In the genomic region with DNA sequence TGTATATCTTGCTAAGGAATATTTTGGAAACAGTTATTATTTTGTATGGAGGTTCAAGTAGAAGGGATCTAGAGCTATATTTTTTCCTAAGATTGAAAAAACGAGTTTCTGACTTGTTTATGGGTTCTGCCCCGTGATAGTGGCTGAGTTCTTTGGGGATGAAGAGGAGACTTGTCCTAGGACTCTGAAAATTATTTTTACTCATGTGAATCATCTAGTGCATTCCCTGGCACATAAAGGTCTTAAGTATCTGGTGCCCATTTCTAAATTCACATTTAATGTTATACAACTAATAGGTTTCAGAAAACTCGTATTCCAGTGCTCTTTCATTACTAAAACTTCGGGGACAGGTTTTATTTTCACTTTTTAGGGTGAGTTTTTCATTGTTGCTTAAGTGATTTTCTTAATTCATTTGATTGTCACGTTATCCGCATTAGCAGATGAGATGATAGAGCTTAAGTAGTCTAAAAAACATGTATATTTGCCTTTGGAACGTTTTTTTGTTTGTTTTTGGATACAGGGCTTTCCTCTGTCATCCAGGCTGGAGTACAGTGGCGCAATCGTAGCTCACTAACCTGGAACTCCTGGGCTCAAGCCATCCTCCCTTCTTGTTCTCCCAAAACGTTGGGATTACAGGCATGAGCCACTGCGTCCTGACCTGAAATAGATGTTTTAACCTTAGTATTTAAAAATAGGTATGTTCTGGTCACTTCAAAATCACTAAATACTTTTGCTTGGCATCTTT, we compare ENCODE assay signal across 8 cellular contexts. TPM values are rescaled to one million over a fixed set of nuclear protein-coding genes. Genes with fewer than 3 reads are reported as not detected.
A peak's percentile ranks its signal among the peaks of the same experiment; 100 is the strongest.
DNase-seq lines count a peak whose midpoint lies in the region; ATAC-seq, FAIRE-seq and TF ChIP-seq lines count a peak whose summit lies in the region.

No MANE protein-coding gene starts in this region.

- BruUV-seq in HepG2 (replicated peaks; lab: Mats Ljungman, UMichigan): no TSS peak

- 47 to 54% (median 51%) methylated on average over 11 of the region's 11 CpGs for WGBS in heart left ventricle, 4 donors
- 8% methylated on average over 11 of the region's 11 CpGs for WGBS in HepG2 (ENCODE audit: low lambda C conversion rate)
- WGBS in urinary bladder: 48% methylated on average over 11 of the region's 11 CpGs

- ATAC-seq in heart left ventricle (no peak), Right ventricle myocardium inferior (no peak), HepG2 (no peak)

- TF ChIP-seq RAD21 in HepG2 (CRISPR knock-in tag; IDR thresholded peaks at IDR 0.05): no peak

- H3K4me3 ChIP-seq in heart left ventricle (peak overlapping the region in 9 of 12 donors; percentile 76 to 95 (median 92)), ascending aorta (peak overlapping the region; percentile 80 to 86), HepG2 (replicated peaks in 1 of 3; ENCODE audit: insufficient read depth in 1 of 3, low read depth in 2 of 3, low read length in 3 of 3) (peak overlapping the region; percentile 97 to 100 (median 98); a peak in 5 of 6 replicates), urinary bladder (ENCODE audit: low read depth, low read length) (no peak overlapping the region)

- H4K20me1 ChIP-seq in HepG2 (ENCODE audit: insufficient read depth, low read length): peaks cover 17% of the 10 kb centered on the region

- H3K4me2 ChIP-seq in HepG2 (ENCODE audit: low read depth, low read length): peak overlapping the region; percentile 93

- TF ChIP-seq EP300 in HepG2 (IDR thresholded peaks at IDR 0.05; ENCODE audit: low read depth in 2 of 2, low read length in 2 of 2) (0 out of 4 replicates have a peak, but pooled peaks of 1 of the 2 experiments have one; percentile 23), HepG2 (CRISPR knock-in tag; IDR thresholded peaks at IDR 0.05; ENCODE audit: borderline replicate concordance) (no peak)

- H3K79me2 ChIP-seq in HepG2 (ENCODE audit: insufficient read depth, low read length): peaks cover 69% of the 10 kb centered on the region

- H3K4me1 ChIP-seq in heart left ventricle (peaks cover 0 to 48% (median 39%) of the 10 kb centered on the region in 12 donors), ascending aorta (peaks cover 10 to 27% of the 10 kb centered on the region in 2 donors), HepG2 (ENCODE audit: insufficient read depth, low read length) (peaks cover 43% of the 10 kb centered on the region), urinary bladder (ENCODE audit: insufficient read depth) (no peaks in the 10 kb centered on the region)

- H3K36me3 ChIP-seq in heart left ventricle: peaks cover 0 to 23% (median 15%) of the 10 kb centered on the region in 9 donors
- peaks cover 8 to 9% of the 10 kb centered on the region in 2 donors for H3K36me3 ChIP-seq in ascending aorta
- H3K36me3 ChIP-seq in HepG2 (replicated peaks in 1 of 2; ENCODE audit: control insufficient read depth in 1 of 2, insufficient read depth in 2 of 2, low read length in 2 of 2): peaks cover 6 to 12% of the 10 kb centered on the region in 2 experiments
- H3K36me3 ChIP-seq in urinary bladder (ENCODE audit: insufficient read depth): peaks cover under 1% of the 10 kb centered on the region

- no peaks in the 10 kb centered on the region for H3K9me3 ChIP-seq in heart left ventricle
- H3K9me3 ChIP-seq in ascending aorta: no peaks in the 10 kb centered on the region
- H3K9me3 ChIP-seq in HepG2 (ENCODE audit: low read length): no peaks in the 10 kb centered on the region

- intact Hi-C loops in heart left ventricle (cut with DNase I): loop anchor here in 1 of 10 donors (5.0 kb wide), 1 partner anchor 173 kb away; no protein-coding TSS in a partner anchor
- intact Hi-C loops in Right ventricle myocardium inferior (cut with DNase I): no loop called here
- intact Hi-C loops in ascending aorta (cut with DNase I): loop anchor here (5.0 to 10.0 kb wide), 7 partner anchors 178 to 1960 kb away; a partner anchor contains a TSS
- intact Hi-C loops in HepG2 (cut with micrococcal nuclease; ENCODE audit: unreplicated experiment): no loop called here

- CTCF ChIA-PET in HepG2 (lab: Yijun Ruan, JAX; ENCODE audit: low intra/inter-chr PET ratio, low total read pairs): no interaction called here

- in situ Hi-C loops in HepG2 (cut with HindIII; ENCODE audit: extremely low pct_ligation_motif_present, low pct_unique_long_range_greater_than_20kb): loop anchor here (5.0 kb wide), 1 partner anchor 78 kb away; no protein-coding TSS in a partner anchor

- H3K27ac ChIP-seq in heart left ventricle: peak overlapping the region; percentile 93 to 100 (median 99)
- peak overlapping the region; percentile 98 to 100 for H3K27ac ChIP-seq in ascending aorta
- peak overlapping the region; percentile 97 for H3K27ac ChIP-seq in HepG2 (ENCODE audit: extremely low read length, insufficient read depth, low read length)
- peak overlapping the region; percentile 5 for H3K27ac ChIP-seq in urinary bladder (ENCODE audit: low read depth)

- TF ChIP-seq CTCF in heart left ventricle (IDR thresholded peaks at IDR 0.05) (no peak), ascending aorta (IDR thresholded peaks at IDR 0.05) (no peak), HepG2 (CRISPR knock-in tag; IDR thresholded peaks at IDR 0.05) (no peak)

- H3K27me3 ChIP-seq in heart left ventricle (no peaks in the 10 kb centered on the region), ascending aorta (no peaks in the 10 kb centered on the region), HepG2 (ENCODE audit: control insufficient read depth in 1 of 2, insufficient read depth in 2 of 2, low read length in 2 of 2) (no peaks in the 10 kb centered on the region; a peak in 2 of 5 replicates)

- DNase-seq in heart left ventricle: no peak
- DNase-seq in Right ventricle myocardium inferior (ENCODE audit: missing footprints): no peak
- no peak for DNase-seq in ascending aorta (ENCODE audit: low spot score in 2 of 2)
- DNase-seq in HepG2 (ENCODE audit: low spot score): peak; percentile 60
- DNase-seq in NCI-H1436 (lab: John Stamatoyannopoulos, UW): no peak
- no peak for DNase-seq in mesenteric fat pad (ENCODE audit: low spot score)
- DNase-seq in NCI-H524 treated with DMSO at 0.1 percent for 48 hours (lab: John Stamatoyannopoulos, UW): no peak

- TF ChIP-seq POLR2A in heart left ventricle (IDR thresholded peaks at IDR 0.05) (no peak), HepG2 (IDR thresholded peaks at IDR 0.05; ENCODE audit: insufficient read depth in 1 of 2, low read depth in 2 of 2, low read length in 2 of 2) (no peak)

- no peak for FAIRE-seq in HepG2 (lab: Jason Lieb, UNC)

- POLR2A ChIA-PET in HepG2 (lab: Yijun Ruan, JAX): interaction anchor here (1.2 to 1.7 kb wide), 3 partner anchors 11 to 163 kb away, joined by 3 to 7 read pairs (median 7); no protein-coding TSS in a partner anchor

- peak overlapping the region; percentile 99 for H3K9ac ChIP-seq in HepG2 (ENCODE audit: insufficient read depth, low read depth, low read length)

- no peak overlapping the region for H2AFZ ChIP-seq in HepG2 (ENCODE audit: low read length)

RNA-seq across cellular contexts. Expression of a gene that starts 2.1 kb away (rescaled TPM):
- total RNA-seq in heart left ventricle: 10 to 100 TPM in 4 of 9 donors, 1 to 10 TPM in 5; 6.5 to 12.5 (median 9.7) TPM
- 1 to 10 TPM; 4.3 to 7.3 TPM for polyA plus RNA-seq in heart left ventricle
- total RNA-seq in Right ventricle myocardium inferior: 9.8 TPM
- total RNA-seq in ascending aorta: 10.4 TPM
- total RNA-seq in HepG2 (2016; rRNA removed; fragmentation: Illumina TruSeq; extraction: Trizol): 22.9 and 52.0 TPM in 2 replicates
- total RNA-seq in HepG2 (2016; cell fraction: cytosol; rRNA removed; fragmentation: Illumina TruSeq; extraction: Trizol; ENCODE audit: low read depth): 3.6 and 4.8 TPM in 2 replicates
- total RNA-seq in HepG2 (2016; cell fraction: insoluble cytoplasmic fraction; rRNA removed; fragmentation: Illumina TruSeq; extraction: Trizol): 22.0 and 49.9 TPM in 2 replicates
- 18.4 and 21.5 TPM in 2 replicates for total RNA-seq in HepG2 (2016; cell fraction: membrane; rRNA removed; fragmentation: Illumina TruSeq; extraction: Trizol)
- total RNA-seq in HepG2 (2016; cell fraction: nucleus; rRNA removed; fragmentation: Illumina TruSeq; extraction: Trizol): 33.7 and 34.3 TPM in 2 replicates
- polyA plus RNA-seq in HepG2 (2011; rRNA removed): 14.8 and 16.0 TPM in 2 replicates
- 9.2 and 9.9 TPM in 2 replicates for polyA plus RNA-seq in HepG2 (2011; cell fraction: cytosol; rRNA removed)
- 19.0 and 21.1 TPM in 2 replicates for polyA plus RNA-seq in HepG2 (2011; cell fraction: nucleus; rRNA removed)
- polyA plus RNA-seq in HepG2 (2012): 18.5 and 18.9 TPM in 2 replicates
- polyA plus RNA-seq in HepG2 (2016; cell fraction: cytosol; fragmentation: Illumina TruSeq; extraction: Trizol; ENCODE audit: low read depth): 2.2 and 3.1 TPM in 2 replicates
- polyA plus RNA-seq in HepG2 (2016; cell fraction: insoluble cytoplasmic fraction; fragmentation: Illumina TruSeq; extraction: Trizol; ENCODE audit: low read depth): 61.2 and 64.1 TPM in 2 replicates
- polyA plus RNA-seq in HepG2 (2016; cell fraction: membrane; fragmentation: Illumina TruSeq; extraction: Trizol; ENCODE audit: low read depth): 9.3 and 11.6 TPM in 2 replicates
- polyA plus RNA-seq in HepG2 (2016; cell fraction: nucleus; fragmentation: Illumina TruSeq; extraction: Trizol; ENCODE audit: insufficient read depth, low read depth): 65.3 and 68.8 TPM in 2 replicates
- polyA minus RNA-seq in HepG2 (2011; rRNA and poly(A)+ RNA removed; ENCODE audit: low replicate concordance): 53.8 and 56.2 TPM in 2 replicates
- 15.1 and 18.1 TPM in 2 replicates for polyA minus RNA-seq in HepG2 (2011; cell fraction: cytosol; rRNA and poly(A)+ RNA removed)
- polyA minus RNA-seq in HepG2 (2011; cell fraction: nucleus; rRNA and poly(A)+ RNA removed): 22.9 and 23.2 TPM in 2 replicates
- total RNA-seq in urinary bladder: 30.5 TPM
- 12.3 TPM for polyA plus RNA-seq in urinary bladder
- total RNA-seq in mesenteric fat pad: 17.5 TPM

RNA-seq across cellular contexts. Expression of a gene that starts 2.7 kb away (rescaled TPM):
- total RNA-seq in heart left ventricle (10 to 100 TPM; 12.8 to 21.8 (median 17.7) TPM), Right ventricle myocardium inferior (20.5 TPM), ascending aorta (not detected), HepG2 (2016; rRNA removed; fragmentation: Illumina TruSeq; extraction: Trizol) (49.0 and 60.4 TPM in 2 replicates), urinary bladder (16.9 TPM), mesenteric fat pad (12.2 TPM)
- polyA plus RNA-seq in heart left ventricle (10 to 100 TPM; 26.6 to 28.1 TPM), HepG2 (2011; rRNA removed) (14.0 and 18.4 TPM in 2 replicates), urinary bladder (26.3 TPM)
- total RNA-seq in HepG2 (2016; cell fraction: cytosol; rRNA removed; fragmentation: Illumina TruSeq; extraction: Trizol; ENCODE audit: low read depth): 27.4 and 28.2 TPM in 2 replicates
- total RNA-seq in HepG2 (2016; cell fraction: insoluble cytoplasmic fraction; rRNA removed; fragmentation: Illumina TruSeq; extraction: Trizol): 49.5 and 55.0 TPM in 2 replicates
- total RNA-seq in HepG2 (2016; cell fraction: membrane; rRNA removed; fragmentation: Illumina TruSeq; extraction: Trizol): 39.5 and 41.0 TPM in 2 replicates
- total RNA-seq in HepG2 (2016; cell fraction: nucleus; rRNA removed; fragmentation: Illumina TruSeq; extraction: Trizol): 50.8 and 56.3 TPM in 2 replicates
- polyA plus RNA-seq in HepG2 (2011; cell fraction: cytosol; rRNA removed): 8.9 and 11.4 TPM in 2 replicates
- 21.1 TPM in 2 replicates for polyA plus RNA-seq in HepG2 (2011; cell fraction: nucleus; rRNA removed)
- polyA plus RNA-seq in HepG2 (2012): 29.6 and 43.1 TPM in 2 replicates
- 32.3 and 41.1 TPM in 2 replicates for polyA plus RNA-seq in HepG2 (2016; cell fraction: cytosol; fragmentation: Illumina TruSeq; extraction: Trizol; ENCODE audit: low read depth)
- 75.4 and 76.2 TPM in 2 replicates for polyA plus RNA-seq in HepG2 (2016; cell fraction: insoluble cytoplasmic fraction; fragmentation: Illumina TruSeq; extraction: Trizol; ENCODE audit: low read depth)
- polyA plus RNA-seq in HepG2 (2016; cell fraction: membrane; fragmentation: Illumina TruSeq; extraction: Trizol; ENCODE audit: low read depth): 40.8 and 42.5 TPM in 2 replicates
- polyA plus RNA-seq in HepG2 (2016; cell fraction: nucleus; fragmentation: Illumina TruSeq; extraction: Trizol; ENCODE audit: insufficient read depth, low read depth): 45.0 and 50.9 TPM in 2 replicates
- polyA minus RNA-seq in HepG2 (2011; rRNA and poly(A)+ RNA removed; ENCODE audit: low replicate concordance): 5.5 and 10.5 TPM in 2 replicates
- 4.2 and 5.0 TPM in 2 replicates for polyA minus RNA-seq in HepG2 (2011; cell fraction: cytosol; rRNA and poly(A)+ RNA removed)
- 52.7 and 65.8 TPM in 2 replicates for polyA minus RNA-seq in HepG2 (2011; cell fraction: nucleus; rRNA and poly(A)+ RNA removed)

RNA-seq across cellular contexts. Expression of a gene that starts 21.9 kb away (rescaled TPM):
- 100 to 1,000 TPM; 139 to 524 (median 237) TPM for total RNA-seq in heart left ventricle
- polyA plus RNA-seq in heart left ventricle: 100 to 1,000 TPM in 1 of 2 donors, 10 to 100 TPM in 1; 72.3 to 237 TPM
- total RNA-seq in Right ventricle myocardium inferior: 246 TPM
- not detected for total RNA-seq in ascending aorta
- 0.09 and 0.35 TPM in 2 replicates for total RNA-seq in HepG2 (2016; rRNA removed; fragmentation: Illumina TruSeq; extraction: Trizol)
- total RNA-seq in HepG2 (2016; cell fraction: cytosol; rRNA removed; fragmentation: Illumina TruSeq; extraction: Trizol; ENCODE audit: low read depth): not detected in 2 replicates
- 0.09 and 0.33 TPM in 2 replicates for total RNA-seq in HepG2 (2016; cell fraction: insoluble cytoplasmic fraction; rRNA removed; fragmentation: Illumina TruSeq; extraction: Trizol)
- not detected in 2 replicates for total RNA-seq in HepG2 (2016; cell fraction: membrane; rRNA removed; fragmentation: Illumina TruSeq; extraction: Trizol)
- total RNA-seq in HepG2 (2016; cell fraction: nucleus; rRNA removed; fragmentation: Illumina TruSeq; extraction: Trizol): not detected in 2 replicates
- polyA plus RNA-seq in HepG2 (2011; rRNA removed): not detected in 2 replicates
- polyA plus RNA-seq in HepG2 (2011; cell fraction: cytosol; rRNA removed): 0.08 and 0.10 TPM in 2 replicates
- polyA plus RNA-seq in HepG2 (2011; cell fraction: nucleus; rRNA removed): not detected in 2 replicates
- 0.28 and 0.79 TPM in 2 replicates for polyA plus RNA-seq in HepG2 (2012)
- not detected in 2 replicates for polyA plus RNA-seq in HepG2 (2016; cell fraction: cytosol; fragmentation: Illumina TruSeq; extraction: Trizol; ENCODE audit: low read depth)
- polyA plus RNA-seq in HepG2 (2016; cell fraction: insoluble cytoplasmic fraction; fragmentation: Illumina TruSeq; extraction: Trizol; ENCODE audit: low read depth): 0.44 TPM in 1 of 2 replicates, not detected in the other
- polyA plus RNA-seq in HepG2 (2016; cell fraction: membrane; fragmentation: Illumina TruSeq; extraction: Trizol; ENCODE audit: low read depth): not detected in 2 replicates
- not detected in 2 replicates for polyA plus RNA-seq in HepG2 (2016; cell fraction: nucleus; fragmentation: Illumina TruSeq; extraction: Trizol; ENCODE audit: insufficient read depth, low read depth)
- polyA minus RNA-seq in HepG2 (2011; rRNA and poly(A)+ RNA removed; ENCODE audit: low replicate concordance): not detected in 2 replicates
- polyA minus RNA-seq in HepG2 (2011; cell fraction: cytosol; rRNA and poly(A)+ RNA removed): not detected in 2 replicates
- polyA minus RNA-seq in HepG2 (2011; cell fraction: nucleus; rRNA and poly(A)+ RNA removed): 0.64 TPM in 1 of 2 replicates, not detected in the other
- total RNA-seq in urinary bladder: 11.4 TPM
- 0.41 TPM for polyA plus RNA-seq in urinary bladder
- total RNA-seq in mesenteric fat pad: not detected

RNA-seq across cellular contexts. Expression of a gene that starts 32.6 kb away (rescaled TPM):
- not detected for total RNA-seq in heart left ventricle
- not detected for polyA plus RNA-seq in heart left ventricle
- total RNA-seq in Right ventricle myocardium inferior: not detected
- total RNA-seq in ascending aorta: not detected
- total RNA-seq in HepG2 (2016; rRNA removed; fragmentation: Illumina TruSeq; extraction: Trizol): not detected in 2 replicates
- not detected in 2 replicates for total RNA-seq in HepG2 (2016; cell fraction: cytosol; rRNA removed; fragmentation: Illumina TruSeq; extraction: Trizol; ENCODE audit: low read depth)
- total RNA-seq in HepG2 (2016; cell fraction: insoluble cytoplasmic fraction; rRNA removed; fragmentation: Illumina TruSeq; extraction: Trizol): 0.21 and 0.28 TPM in 2 replicates
- not detected in 2 replicates for total RNA-seq in HepG2 (2016; cell fraction: membrane; rRNA removed; fragmentation: Illumina TruSeq; extraction: Trizol)
- total RNA-seq in HepG2 (2016; cell fraction: nucleus; rRNA removed; fragmentation: Illumina TruSeq; extraction: Trizol): not detected in 2 replicates
- polyA plus RNA-seq in HepG2 (2011; rRNA removed): 0.14 and 0.55 TPM in 2 replicates
- polyA plus RNA-seq in HepG2 (2011; cell fraction: cytosol; rRNA removed): 0.14 and 0.51 TPM in 2 replicates
- polyA plus RNA-seq in HepG2 (2011; cell fraction: nucleus; rRNA removed): 0.16 TPM in 1 of 2 replicates, not detected in the other
- 0.25 TPM in 1 of 2 replicates, not detected in the other for polyA plus RNA-seq in HepG2 (2012)
- not detected in 2 replicates for polyA plus RNA-seq in HepG2 (2016; cell fraction: cytosol; fragmentation: Illumina TruSeq; extraction: Trizol; ENCODE audit: low read depth)
- not detected in 2 replicates for polyA plus RNA-seq in HepG2 (2016; cell fraction: insoluble cytoplasmic fraction; fragmentation: Illumina TruSeq; extraction: Trizol; ENCODE audit: low read depth)
- polyA plus RNA-seq in HepG2 (2016; cell fraction: membrane; fragmentation: Illumina TruSeq; extraction: Trizol; ENCODE audit: low read depth): not detected in 2 replicates
- polyA plus RNA-seq in HepG2 (2016; cell fraction: nucleus; fragmentation: Illumina TruSeq; extraction: Trizol; ENCODE audit: insufficient read depth, low read depth): not detected in 2 replicates
- polyA minus RNA-seq in HepG2 (2011; rRNA and poly(A)+ RNA removed; ENCODE audit: low replicate concordance): 0.72 TPM in 1 of 2 replicates, not detected in the other
- polyA minus RNA-seq in HepG2 (2011; cell fraction: cytosol; rRNA and poly(A)+ RNA removed): not detected in 2 replicates
- polyA minus RNA-seq in HepG2 (2011; cell fraction: nucleus; rRNA and poly(A)+ RNA removed): not detected in 2 replicates
- total RNA-seq in urinary bladder: not detected
- not detected for polyA plus RNA-seq in urinary bladder
- total RNA-seq in mesenteric fat pad: not detected

RNA-seq across cellular contexts. Expression of a gene that starts 35.8 kb away (rescaled TPM):
- total RNA-seq in heart left ventricle: 1 to 10 TPM in 1 of 9 donors, under 1 TPM in 8; 0.21 to 1.1 (median 0.50) TPM
- under 1 TPM; 0.50 to 0.65 TPM for polyA plus RNA-seq in heart left ventricle
- total RNA-seq in Right ventricle myocardium inferior: 0.60 TPM
- 0.53 TPM for total RNA-seq in ascending aorta
- 0.87 and 2.4 TPM in 2 replicates for total RNA-seq in HepG2 (2016; rRNA removed; fragmentation: Illumina TruSeq; extraction: Trizol)
- total RNA-seq in HepG2 (2016; cell fraction: cytosol; rRNA removed; fragmentation: Illumina TruSeq; extraction: Trizol; ENCODE audit: low read depth): 0.26 and 0.30 TPM in 2 replicates
- 1.1 and 2.3 TPM in 2 replicates for total RNA-seq in HepG2 (2016; cell fraction: insoluble cytoplasmic fraction; rRNA removed; fragmentation: Illumina TruSeq; extraction: Trizol)
- 0.55 and 0.80 TPM in 2 replicates for total RNA-seq in HepG2 (2016; cell fraction: membrane; rRNA removed; fragmentation: Illumina TruSeq; extraction: Trizol)
- 3.5 and 4.1 TPM in 2 replicates for total RNA-seq in HepG2 (2016; cell fraction: nucleus; rRNA removed; fragmentation: Illumina TruSeq; extraction: Trizol)
- polyA plus RNA-seq in HepG2 (2011; rRNA removed): 2.5 TPM in 2 replicates
- 1.00 and 1.4 TPM in 2 replicates for polyA plus RNA-seq in HepG2 (2011; cell fraction: cytosol; rRNA removed)
- 15.4 and 20.4 TPM in 2 replicates for polyA plus RNA-seq in HepG2 (2011; cell fraction: nucleus; rRNA removed)
- polyA plus RNA-seq in HepG2 (2012): 2.4 and 2.5 TPM in 2 replicates
- polyA plus RNA-seq in HepG2 (2016; cell fraction: cytosol; fragmentation: Illumina TruSeq; extraction: Trizol; ENCODE audit: low read depth): 0.23 and 0.29 TPM in 2 replicates
- polyA plus RNA-seq in HepG2 (2016; cell fraction: insoluble cytoplasmic fraction; fragmentation: Illumina TruSeq; extraction: Trizol; ENCODE audit: low read depth): 0.71 and 0.86 TPM in 2 replicates
- 0.43 and 0.89 TPM in 2 replicates for polyA plus RNA-seq in HepG2 (2016; cell fraction: membrane; fragmentation: Illumina TruSeq; extraction: Trizol; ENCODE audit: low read depth)
- polyA plus RNA-seq in HepG2 (2016; cell fraction: nucleus; fragmentation: Illumina TruSeq; extraction: Trizol; ENCODE audit: insufficient read depth, low read depth): 9.8 and 11.9 TPM in 2 replicates
- polyA minus RNA-seq in HepG2 (2011; rRNA and poly(A)+ RNA removed; ENCODE audit: low replicate concordance): 1.6 TPM in 1 of 2 replicates, not detected in the other
- polyA minus RNA-seq in HepG2 (2011; cell fraction: cytosol; rRNA and poly(A)+ RNA removed): 0.35 TPM in 1 of 2 replicates, not detected in the other
- polyA minus RNA-seq in HepG2 (2011; cell fraction: nucleus; rRNA and poly(A)+ RNA removed): 2.5 and 4.4 TPM in 2 replicates
- 0.37 TPM for total RNA-seq in urinary bladder
- polyA plus RNA-seq in urinary bladder: 0.87 TPM
- total RNA-seq in mesenteric fat pad: 0.48 TPM

Comparison
In these comparisons a context has a peak if more than half of its experiments do, and no peak if none do; other contexts are left out.
1. H3K27ac ChIP-seq: peak in every context shown above with its lines; median percentile 99 in heart left ventricle; 99 in ascending aorta; 97 in HepG2; 5 in urinary bladder.
2. RNA of a gene that starts 2.7 kb away (total RNA-seq): 27.4 to 60.4 TPM in HepG2, 20.5 TPM in Right ventricle myocardium inferior (single experiment), 12.8 to 21.8 TPM in heart left ventricle, 16.9 TPM in urinary bladder (single experiment) and 12.2 TPM in mesenteric fat pad (single experiment); not detected in ascending aorta (single experiment); every median in the first group is over 10 times any median in the second.